In the genomic region with DNA sequence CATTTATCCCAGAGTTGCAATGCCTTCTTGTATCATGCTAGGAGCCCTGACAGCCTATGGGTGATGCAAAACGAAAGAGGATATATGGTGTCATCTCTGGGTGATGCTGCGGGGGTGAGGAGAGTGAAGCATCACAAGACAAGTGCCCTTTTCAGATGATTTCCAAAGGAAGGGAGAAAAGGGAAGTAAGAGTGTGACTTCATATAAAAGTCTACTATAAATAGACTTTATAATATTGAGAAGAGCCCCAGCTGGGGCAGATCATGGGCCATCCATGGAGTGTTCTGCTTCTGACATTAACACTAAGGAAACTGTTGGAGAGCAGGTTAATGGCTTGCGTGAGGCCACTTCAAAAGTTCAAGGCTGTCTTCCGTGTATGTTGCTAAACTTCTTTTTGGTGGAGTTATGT, we compare ENCODE assay signal across 9 cellular contexts. TPM values are rescaled to one million over a fixed set of nuclear protein-coding genes. Genes with fewer than 3 reads are reported as not detected.
A peak's percentile ranks its signal among the peaks of the same experiment; 100 is the strongest.
DNase-seq lines count a peak whose midpoint lies in the region; ATAC-seq and TF ChIP-seq lines count a peak whose summit lies in the region.
"Had no signal": no experiment of that assay in that cellular context is flagged by ENCODE, and none has a peak within 500 bp of the region (broad histone marks: within the 10 kb centered on the region; RNA-seq: fewer than 3 reads in every experiment).

No MANE protein-coding gene starts in this region.

- H3K27ac ChIP-seq in stomach: no peak overlapping the region
- H3K27ac ChIP-seq: cardiac muscle cell had no signal

- no peaks in the 10 kb centered on the region for H3K27me3 ChIP-seq in stomach
- H3K27me3 ChIP-seq: cardiac muscle cell had no signal

- TF ChIP-seq POLR2A in stomach (IDR thresholded peaks at IDR 0.05): no peak

- TF ChIP-seq CTCF in stomach (IDR thresholded peaks at IDR 0.05): no peak
- no peak for TF ChIP-seq CTCF in omental fat pad (IDR thresholded peaks at IDR 0.05)

- 77 to 92% (median 83%) methylated on average over 4 of the region's 4 CpGs for WGBS in stomach, 5 donors

- peak; percentile 80 for DNase-seq in NOMO-1 treated with dmso at 0.1 percent for 144 hours (lab: John Stamatoyannopoulos, UW; ENCODE audit: unreplicated experiment)
- peak; percentile 49 to 79 for DNase-seq in memory B cell (ENCODE audit: low spot score in 2 of 2)
- no peak for DNase-seq in NCI-H2196 (lab: John Stamatoyannopoulos, UW; ENCODE audit: unreplicated experiment)
- no peak for DNase-seq in NCI-H524 treated with DMSO at 0.1 percent for 48 hours (lab: John Stamatoyannopoulos, UW)
- DNase-seq in stomach: no peak
- no peak for DNase-seq in omental fat pad (ENCODE audit: low spot score)

- H3K4me3 ChIP-seq in stomach: no peak overlapping the region
- H3K4me3 ChIP-seq: cardiac muscle cell had no signal

- peak overlapping the region; percentile 72 for H3K4me3 Mint-ChIP-seq in memory B cell

- H3K27me3 Mint-ChIP-seq in memory B cell: no peaks in the 10 kb centered on the region

- no peak for TF ChIP-seq EP300 in stomach (IDR thresholded peaks at IDR 0.05)

- H3K9me3 Mint-ChIP-seq in memory B cell: no peaks in the 10 kb centered on the region

- H3K4me1 Mint-ChIP-seq in memory B cell: peaks cover 62% of the 10 kb centered on the region

- peak; percentile 54 for ATAC-seq in GM18520 (IDR thresholded peaks at IDR 0.05; ENCODE audit: unreplicated experiment)
- peak; percentile 65 for ATAC-seq in HG02571 (IDR thresholded peaks at IDR 0.05; ENCODE audit: unreplicated experiment)
- ATAC-seq in memory B cell (ENCODE audit: low read depth): peak; percentile 57
- ATAC-seq in omental fat pad (ENCODE audit: low FRiP score): no peak

- no peaks in the 10 kb centered on the region for H3K36me3 ChIP-seq in stomach
- H3K36me3 ChIP-seq: cardiac muscle cell had no signal

- H3K27ac Mint-ChIP-seq in memory B cell: peak overlapping the region; percentile 98

- H3K4me1 ChIP-seq in stomach: peaks cover 6 to 28% (median 17%) of the 10 kb centered on the region in 4 donors

- H3K36me3 Mint-ChIP-seq in memory B cell: peaks cover 23% of the 10 kb centered on the region

- intact Hi-C loops in stomach (cut with DNase I; ENCODE audit: low total_unique reads): no loop called here

- no peaks in the 10 kb centered on the region for H3K9me3 ChIP-seq in stomach

RNA-seq across cellular contexts. Expression of a gene that starts 4.4 kb away (rescaled TPM):
- total RNA-seq in stomach (1 to 10 TPM in 2 of 5 donors, under 1 TPM in 1, not detected in 2; 0.29 to 9.3 (median 7.5) TPM), omental fat pad (10 to 100 TPM in 2 of 4 donors, 1 to 10 TPM in 2; 4.9 to 20.4 (median 12.4) TPM)
- 1 to 10 TPM; 1.5 to 3.1 (median 3.0) TPM for polyA plus RNA-seq in stomach

Comparison
In these comparisons a context has a peak if more than half of its experiments do, and no peak if none do; other contexts are left out.
1. DNase-seq: peak in NOMO-1 treated with dmso at 0.1 percent for 144 hours (single experiment) and memory B cell (2 of 2); none in NCI-H2196 (single experiment), NCI-H524 treated with DMSO at 0.1 percent for 48 hours (single experiment), stomach (single experiment) and omental fat pad (single experiment).